ENCODE assay signal across 10 cellular contexts in genomic region chr16:20918486-20919239, GRCh38. TPM values are rescaled to one million over a fixed set of nuclear protein-coding genes. Genes with fewer than 3 reads are reported as not detected.
DNase-seq lines count a peak whose midpoint lies in the region; ATAC-seq and TF ChIP-seq lines count a peak whose summit lies in the region.
"Had no signal": no experiment of that assay in that cellular context is flagged by ENCODE, and none has a peak within 500 bp of the region (broad histone marks: within the 10 kb centered on the region; RNA-seq: fewer than 3 reads in every experiment).

No MANE protein-coding gene starts in this region.

- TF ChIP-seq CTCF in gastroesophageal sphincter (IDR thresholded peaks at IDR 0.05) = no peak
- TF ChIP-seq CTCF in Peyer's patch (IDR thresholded peaks at IDR 0.05) = no peak

- TF ChIP-seq POLR2A in gastroesophageal sphincter (IDR thresholded peaks at IDR 0.05) = no peak
- no peak for TF ChIP-seq POLR2A in Peyer's patch (IDR thresholded peaks at IDR 0.05)

- no peaks in the 10 kb centered on the region for H3K27me3 ChIP-seq in gastroesophageal sphincter
- no peaks in the 10 kb centered on the region for H3K27me3 ChIP-seq in Peyer's patch

- H3K27me3 Mint-ChIP-seq in activated T-helper 17 cell treated with anti-CD3 and anti-CD28 coated beads, Interleukin-2, amount 50 U/mL, for 72 hours = no peaks in the 10 kb centered on the region

- WGBS in gastroesophageal sphincter (ENCODE audit: low coverage in 1 of 2), 2 donors = 63 to 69% methylated on average over 3 to 4 of the region's 4 CpGs

- DNase-seq in GM03348 (ENCODE audit: low spot score) = peak; percentile 67
- DNase-seq in skeletal muscle cell (ENCODE audit: low read depth) = peak; percentile 73
- DNase-seq in Peyer's patch = no peak
- DNase-seq in Kasumi-1 (lab: John Stamatoyannopoulos, UW) = no peak
- DNase-seq: H7, NCI-H1436 had no signal

- no peaks in the 10 kb centered on the region for H3K9me3 Mint-ChIP-seq in activated T-helper 17 cell treated with anti-CD3 and anti-CD28 coated beads, Interleukin-2, amount 50 U/mL, for 72 hours

- no peak overlapping the region for H3K27ac ChIP-seq in gastroesophageal sphincter
- no peak overlapping the region for H3K27ac ChIP-seq in Peyer's patch

- no peaks in the 10 kb centered on the region for H3K4me1 Mint-ChIP-seq in activated T-helper 17 cell treated with anti-CD3 and anti-CD28 coated beads, Interleukin-2, amount 50 U/mL, for 72 hours

- no peaks in the 10 kb centered on the region for H3K9me3 ChIP-seq in gastroesophageal sphincter
- H3K9me3 ChIP-seq in Peyer's patch = no peaks in the 10 kb centered on the region

- H3K4me3 ChIP-seq in gastroesophageal sphincter (no peak overlapping the region), skeletal muscle cell (ENCODE audit: low read depth, low read length) (no peak overlapping the region), Peyer's patch (no peak overlapping the region)

- H3K4me3 Mint-ChIP-seq in activated T-helper 17 cell treated with anti-CD3 and anti-CD28 coated beads, Interleukin-2, amount 50 U/mL, for 72 hours = no peak overlapping the region

- peak overlapping the region; percentile 61 for H3K27ac Mint-ChIP-seq in activated T-helper 17 cell treated with anti-CD3 and anti-CD28 coated beads, Interleukin-2, amount 50 U/mL, for 72 hours

- TF ChIP-seq EP300 in gastroesophageal sphincter (IDR thresholded peaks at IDR 0.05) = no peak

- peaks cover 0 to 7% (median 0%) of the 10 kb centered on the region in 3 donors for H3K4me1 ChIP-seq in gastroesophageal sphincter
- H3K4me1 ChIP-seq in Peyer's patch = no peaks in the 10 kb centered on the region

- H3K36me3 Mint-ChIP-seq in activated T-helper 17 cell treated with anti-CD3 and anti-CD28 coated beads, Interleukin-2, amount 50 U/mL, for 72 hours (ENCODE audit: low read depth) = peaks cover 63% of the 10 kb centered on the region

- H3K36me3 ChIP-seq in gastroesophageal sphincter (peaks cover 0 to 24% of the 10 kb centered on the region in 2 donors), Peyer's patch (no peaks in the 10 kb centered on the region)

- peak; percentile 34 for ATAC-seq in activated T-helper 17 cell treated with anti-CD3 and anti-CD28 coated beads, Interleukin-2, amount 50 U/mL, for 72 hours (replicated peaks)
- ATAC-seq in gastroesophageal sphincter (peak; percentile 59), HG02571 (IDR thresholded peaks at IDR 0.05; ENCODE audit: unreplicated experiment) (no peak), GM21447 (IDR thresholded peaks at IDR 0.05; ENCODE audit: unreplicated experiment) (no peak)

RNA-seq across cellular contexts. Expression of gene LYRM1, which starts 18.1 kb away (rescaled TPM):
- total RNA-seq in activated T-helper 17 cell treated with anti-CD3 and anti-CD28 coated beads, Interleukin-2, amount 50 U/mL, for 72 hours = 10 to 100 TPM; 21.0 to 39.7 TPM
- total RNA-seq in gastroesophageal sphincter (10 to 100 TPM; 54.3 to 88.7 (median 58.7) TPM), Peyer's patch (10 to 100 TPM in 2 of 4 donors, 1 to 10 TPM in 2; 8.8 to 53.6 (median 13.2) TPM)

RNA-seq across cellular contexts. Expression of gene DCUN1D3, which starts 18.5 kb away (rescaled TPM):
- total RNA-seq in activated T-helper 17 cell treated with anti-CD3 and anti-CD28 coated beads, Interleukin-2, amount 50 U/mL, for 72 hours = 10 to 100 TPM; 14.7 to 25.0 TPM
- total RNA-seq in gastroesophageal sphincter = 10 to 100 TPM; 28.6 to 35.7 (median 33.5) TPM
- 10 to 100 TPM in 1 of 4 donors, 1 to 10 TPM in 3; 6.5 to 12.2 (median 9.5) TPM for total RNA-seq in Peyer's patch

Comparison
In these comparisons a context has a peak if more than half of its experiments do, and no peak if none do; other contexts are left out.
1. DNase-seq: peak in GM03348 (single experiment) and skeletal muscle cell (single experiment); none in Peyer's patch (0 of 3) and Kasumi-1 (0 of 2).
2. ATAC-seq: peak in activated T-helper 17 cell treated with anti-CD3 and anti-CD28 coated beads, Interleukin-2, amount 50 U/mL, for 72 hours (single experiment) and gastroesophageal sphincter (single experiment); none in HG02571 (single experiment) and GM21447 (single experiment).